8 cellular contexts compared by ENCODE assay signal in the genomic region with DNA sequence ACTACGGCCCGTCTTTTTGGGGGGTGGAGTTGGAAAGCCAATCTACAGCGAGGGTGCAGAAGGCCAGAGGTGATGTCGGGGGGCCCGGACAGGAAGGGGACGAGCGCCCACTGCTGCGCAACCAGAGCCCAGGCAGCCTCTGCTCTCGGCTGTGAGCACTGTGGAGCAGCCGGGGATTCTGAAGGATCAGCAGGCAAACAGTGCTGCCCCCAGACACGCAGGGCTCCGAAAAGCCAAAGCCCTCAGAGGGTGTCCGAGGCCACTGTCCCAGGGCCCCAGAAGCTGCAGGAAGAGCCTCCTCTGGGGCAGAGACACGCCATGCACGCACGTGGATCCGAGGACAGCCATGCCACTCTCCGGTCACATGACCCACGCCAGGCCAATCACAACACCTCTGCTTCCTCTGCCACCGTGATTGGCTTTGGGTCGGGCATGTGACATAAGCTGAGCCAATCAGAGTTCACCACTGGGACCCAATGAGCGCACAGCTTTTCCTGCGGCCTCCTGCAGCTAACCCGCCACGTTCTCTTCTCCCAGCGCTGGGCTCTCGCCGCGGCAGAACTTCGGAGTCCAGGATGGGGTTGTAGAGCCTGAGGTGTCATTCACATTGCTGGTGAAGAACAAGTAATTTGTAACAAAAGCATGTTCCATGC. TPM values are rescaled to one million over a fixed set of nuclear protein-coding genes. Genes with fewer than 3 reads are reported as not detected.
DNase-seq lines count a peak whose midpoint lies in the region; FAIRE-seq and TF ChIP-seq lines count a peak whose summit lies in the region.

No MANE protein-coding gene starts in this region.

- H3K9me3 ChIP-seq in BLaER1 treated with 17β-estradiol and CSF1 and Interleukin-3, amounts not matched to agents 10 nM and 100 nM (replicated peaks in 1 of 11), result peaks cover 0 to 5% (median 0%) of the 10 kb centered on the region in 11 experiments; a peak in 2 of 22 replicates
- H3K9me3 ChIP-seq in liver (ENCODE audit: control insufficient read depth in 4 of 4, low read length in 3 of 4), result no peaks in the 10 kb centered on the region
- H3K9me3 ChIP-seq in effector memory CD4-positive, alpha-beta T cell (ENCODE audit: control insufficient read depth, low read length), result no peaks in the 10 kb centered on the region

- H3K27me3 ChIP-seq in BLaER1 treated with 17β-estradiol and CSF1 and Interleukin-3, amounts not matched to agents 10 nM and 100 nM, result peaks cover 0 to 19% (median 0%) of the 10 kb centered on the region in 11 experiments; a peak in 5 of 22 replicates
- H3K27me3 ChIP-seq in brain microvascular endothelial cell (replicated peaks) (no peaks in the 10 kb centered on the region), liver (ENCODE audit: control insufficient read depth in 4 of 4, insufficient read depth in 4 of 4, low read length in 3 of 4) (no peaks in the 10 kb centered on the region)
- no peaks in the 10 kb centered on the region for H3K27me3 ChIP-seq in effector memory CD4-positive, alpha-beta T cell (replicated peaks; ENCODE audit: control insufficient read depth, insufficient read depth, low read length, poor library complexity, severe bottlenecking)

- 87% methylated on average over 30 of the region's 30 CpGs for WGBS in liver

- H3K4me2 ChIP-seq in BLaER1 treated with 17β-estradiol and CSF1 and Interleukin-3, amounts not matched to agents 10 nM and 100 nM, result peak overlapping the region in 7 of 11 experiments; percentile 42 to 86 (median 77); a peak in 10 of 22 replicates

- in situ Hi-C loops in brain microvascular endothelial cell (cut with HindIII; ENCODE audit: low pct_ligation_motif_present, low sequenced_read_pairs), result no loop called here

- H3K9ac ChIP-seq in BLaER1 treated with 17β-estradiol and CSF1 and Interleukin-3, amounts not matched to agents 10 nM and 100 nM, result peak overlapping the region in 2 of 11 experiments; percentile 24 to 56; a peak in 2 of 22 replicates
- no peak overlapping the region for H3K9ac ChIP-seq in liver (ENCODE audit: low read depth in 1 of 2, low read length in 2 of 2)

- TF ChIP-seq RAD21 in liver (IDR thresholded peaks at IDR 0.05), result peak in 1 of 2 donors; percentile 33

- H3K4me3 ChIP-seq in BLaER1 treated with 17β-estradiol and CSF1 and Interleukin-3, amounts not matched to agents 10 nM and 100 nM, result no peak overlapping the region
- H3K4me3 ChIP-seq in Jurkat, Clone E6-1 (ENCODE audit: low read length), result peak overlapping the region; percentile 21; the same call in 1 of the 2 replicates
- no peak overlapping the region for H3K4me3 ChIP-seq in brain microvascular endothelial cell (ENCODE audit: low read depth, low read length)
- H3K4me3 ChIP-seq in liver (ENCODE audit: low read depth in 1 of 3, low read length in 3 of 3), result no peak overlapping the region
- H3K4me3 ChIP-seq in effector memory CD4-positive, alpha-beta T cell (ENCODE audit: insufficient read depth, low read depth, low read length, poor library complexity, severe bottlenecking), result no peak overlapping the region

- H3K4me1 ChIP-seq in BLaER1 treated with 17β-estradiol and CSF1 and Interleukin-3, amounts not matched to agents 10 nM and 100 nM, result peaks cover 13 to 94% (median 87%) of the 10 kb centered on the region in 10 experiments
- H3K4me1 ChIP-seq in liver (ENCODE audit: control insufficient read depth in 4 of 4, insufficient read depth in 4 of 4, low read length in 3 of 4), result no peaks in the 10 kb centered on the region
- H3K4me1 ChIP-seq in effector memory CD4-positive, alpha-beta T cell (ENCODE audit: control insufficient read depth, insufficient read depth, low read length, poor library complexity, severe bottlenecking), result no peaks in the 10 kb centered on the region

- peak; percentile 83 for DNase-seq in Jurkat, Clone E6-1 (ENCODE audit: low read depth, low spot score)
- DNase-seq in brain microvascular endothelial cell, result peak; percentile 94
- DNase-seq in urothelium cell line (ENCODE audit: low spot score), result peak; percentile 52
- no peak for DNase-seq in effector memory CD4-positive, alpha-beta T cell
- no peak for DNase-seq in activated gamma-delta T cell treated with Interleukin-2 at 50 U/mL for 16 hours
- DNase-seq in NCI-H1105 (lab: John Stamatoyannopoulos, UW), result no peak

- peak overlapping the region in 3 of 11 experiments; percentile 23 to 55 (median 51); a peak in 4 of 22 replicates for H3K27ac ChIP-seq in BLaER1 treated with 17β-estradiol and CSF1 and Interleukin-3, amounts not matched to agents 10 nM and 100 nM
- H3K27ac ChIP-seq in brain microvascular endothelial cell, result no peak overlapping the region
- no peak overlapping the region for H3K27ac ChIP-seq in liver (ENCODE audit: low read depth in 1 of 2, low read length in 2 of 2)
- no peak overlapping the region for H3K27ac ChIP-seq in effector memory CD4-positive, alpha-beta T cell (ENCODE audit: insufficient read depth, low read length, poor library complexity, severe bottlenecking)

- no peak for FAIRE-seq in urothelium cell line (lab: Jason Lieb, UNC)

- TF ChIP-seq CTCF in brain microvascular endothelial cell (IDR thresholded peaks at IDR 0.05; ENCODE audit: low read depth, low read length, missing control alignments) (peak; percentile 34), liver (IDR thresholded peaks at IDR 0.05; ENCODE audit: low read depth, low read length, missing input control) (no peak)

- peaks cover 0 to 8% (median 0%) of the 10 kb centered on the region in 11 experiments; a peak in 4 of 22 replicates for H3K36me3 ChIP-seq in BLaER1 treated with 17β-estradiol and CSF1 and Interleukin-3, amounts not matched to agents 10 nM and 100 nM
- H3K36me3 ChIP-seq in brain microvascular endothelial cell (replicated peaks) (no peaks in the 10 kb centered on the region), liver (ENCODE audit: control insufficient read depth in 4 of 4, insufficient read depth in 3 of 4, low read depth in 1 of 4, low read length in 3 of 4) (no peaks in the 10 kb centered on the region)
- no peaks in the 10 kb centered on the region for H3K36me3 ChIP-seq in effector memory CD4-positive, alpha-beta T cell (ENCODE audit: control insufficient read depth, insufficient read depth, low read length)

- H4K20me1 ChIP-seq in BLaER1 treated with 17β-estradiol and CSF1 and Interleukin-3, amounts not matched to agents 10 nM and 100 nM, result peaks cover 0 to 17% (median 7%) of the 10 kb centered on the region in 11 experiments; a peak in 6 of 22 replicates

TF ChIP-seq in liver, 16 proteins besides CTCF, POLR2A, EP300 and RAD21:
- TF ChIP-seq SP1 (IDR thresholded peaks at IDR 0.05) (peak; percentile 8), JUND (IDR thresholded peaks at IDR 0.05) (no peak), FOXA2 (IDR thresholded peaks at IDR 0.05) (no peak), RXRA (IDR thresholded peaks at IDR 0.05) (no peak)
- TF ChIP-seq, protein P1, sequence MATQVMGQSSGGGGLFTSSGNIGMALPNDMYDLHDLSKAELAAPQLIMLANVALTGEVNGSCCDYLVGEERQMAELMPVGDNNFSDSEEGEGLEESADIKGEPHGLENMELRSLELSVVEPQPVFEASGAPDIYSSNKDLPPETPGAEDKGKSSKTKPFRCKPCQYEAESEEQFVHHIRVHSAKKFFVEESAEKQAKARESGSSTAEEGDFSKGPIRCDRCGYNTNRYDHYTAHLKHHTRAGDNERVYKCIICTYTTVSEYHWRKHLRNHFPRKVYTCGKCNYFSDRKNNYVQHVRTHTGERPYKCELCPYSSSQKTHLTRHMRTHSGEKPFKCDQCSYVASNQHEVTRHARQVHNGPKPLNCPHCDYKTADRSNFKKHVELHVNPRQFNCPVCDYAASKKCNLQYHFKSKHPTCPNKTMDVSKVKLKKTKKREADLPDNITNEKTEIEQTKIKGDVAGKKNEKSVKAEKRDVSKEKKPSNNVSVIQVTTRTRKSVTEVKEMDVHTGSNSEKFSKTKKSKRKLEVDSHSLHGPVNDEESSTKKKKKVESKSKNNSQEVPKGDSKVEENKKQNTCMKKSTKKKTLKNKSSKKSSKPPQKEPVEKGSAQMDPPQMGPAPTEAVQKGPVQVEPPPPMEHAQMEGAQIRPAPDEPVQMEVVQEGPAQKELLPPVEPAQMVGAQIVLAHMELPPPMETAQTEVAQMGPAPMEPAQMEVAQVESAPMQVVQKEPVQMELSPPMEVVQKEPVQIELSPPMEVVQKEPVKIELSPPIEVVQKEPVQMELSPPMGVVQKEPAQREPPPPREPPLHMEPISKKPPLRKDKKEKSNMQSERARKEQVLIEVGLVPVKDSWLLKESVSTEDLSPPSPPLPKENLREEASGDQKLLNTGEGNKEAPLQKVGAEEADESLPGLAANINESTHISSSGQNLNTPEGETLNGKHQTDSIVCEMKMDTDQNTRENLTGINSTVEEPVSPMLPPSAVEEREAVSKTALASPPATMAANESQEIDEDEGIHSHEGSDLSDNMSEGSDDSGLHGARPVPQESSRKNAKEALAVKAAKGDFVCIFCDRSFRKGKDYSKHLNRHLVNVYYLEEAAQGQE (IDR thresholded peaks at IDR 0.05), result no peak
TF ChIP-seq in liver: peak in this region for 1.

RNA-seq across cellular contexts. Expression of a gene that starts 40.7 kb away (rescaled TPM):
- polyA plus RNA-seq in Jurkat, Clone E6-1 (2012; ENCODE audit: insufficient read depth, insufficient read length), result 2,303 TPM
- total RNA-seq in liver, result 1,000 to 10,000 TPM; 1,434 to 1,699 TPM
- polyA plus RNA-seq in liver, result 1,000 to 10,000 TPM in 1 of 2 donors, 100 to 1,000 TPM in 1; 347 to 1,129 TPM

RNA-seq across cellular contexts. Expression of a gene that starts 56.2 kb away (rescaled TPM):
- not detected for polyA plus RNA-seq in Jurkat, Clone E6-1 (2012; ENCODE audit: insufficient read depth, insufficient read length)
- total RNA-seq in liver, result under 1 TPM; 0.09 to 0.42 TPM
- not detected for polyA plus RNA-seq in liver

Comparison
In these comparisons a context has a peak if more than half of its experiments do, and no peak if none do; other contexts are left out.
1. DNase-seq: peak in Jurkat, Clone E6-1 (single experiment), brain microvascular endothelial cell (single experiment) and urothelium cell line (single experiment); none in effector memory CD4-positive, alpha-beta T cell (0 of 3), activated gamma-delta T cell treated with Interleukin-2 at 50 U/mL for 16 hours (single experiment) and NCI-H1105 (single experiment).